24 cellular contexts compared by ENCODE assay signal in the genomic region with DNA sequence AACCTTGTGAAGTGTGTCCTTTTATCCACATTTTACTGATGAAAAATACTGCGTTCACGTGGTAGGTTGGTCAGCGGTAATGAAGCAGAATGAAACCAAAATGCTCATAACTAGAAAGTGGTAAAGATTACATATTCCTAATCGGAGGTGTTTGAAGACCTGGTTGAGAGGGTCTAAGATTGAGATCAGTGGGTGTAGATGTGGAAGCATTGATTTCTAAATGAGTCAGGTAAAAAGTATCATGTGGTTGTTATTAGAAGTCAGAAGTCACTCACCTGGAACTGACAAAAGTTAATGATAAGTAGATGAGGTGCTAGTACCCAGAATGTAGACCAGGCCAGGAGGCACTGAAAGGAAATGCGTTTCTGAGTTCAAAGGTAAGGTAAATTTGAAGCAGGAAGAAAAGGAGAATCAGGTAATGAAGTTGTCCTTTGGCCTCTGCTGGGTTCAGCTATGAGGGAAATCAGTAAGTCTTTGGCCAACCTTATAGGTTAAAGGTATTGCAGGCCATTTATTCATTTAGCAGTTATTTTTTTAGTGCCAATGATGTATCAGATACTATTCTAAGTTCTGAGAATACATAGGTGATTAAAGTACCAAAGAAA. TPM values are rescaled to one million over a fixed set of nuclear protein-coding genes. Genes with fewer than 3 reads are reported as not detected.
A peak's percentile ranks its signal among the peaks of the same experiment; 100 is the strongest.
DNase-seq lines count a peak whose midpoint lies in the region; ATAC-seq and TF ChIP-seq lines count a peak whose summit lies in the region.
"Had no signal": no experiment of that assay in that cellular context is flagged by ENCODE, and none has a peak within 500 bp of the region (broad histone marks: within the 10 kb centered on the region; RNA-seq: fewer than 3 reads in every experiment).

No MANE protein-coding gene starts in this region.

- H3K27me3 ChIP-seq in GM06990 (replicated peaks; ENCODE audit: control insufficient read depth, insufficient read depth, low read length) (no peaks in the 10 kb centered on the region), A673 (replicated peaks; ENCODE audit: insufficient read depth, low read depth, low read length, poor library complexity) (no peaks in the 10 kb centered on the region)
- H3K27me3 ChIP-seq: gastrocnemius medialis, tibial nerve had no signal

- H3K9me3 ChIP-seq in A673 (ENCODE audit: low read depth, low read length, poor library complexity, severe bottlenecking), result no peaks in the 10 kb centered on the region
- H3K9me3 ChIP-seq: gastrocnemius medialis, tibial nerve had no signal

- no peaks in the 10 kb centered on the region for H3K36me3 ChIP-seq in GM06990 (ENCODE audit: control insufficient read depth, insufficient read depth, low read length)
- no peaks in the 10 kb centered on the region for H3K36me3 ChIP-seq in A673 (ENCODE audit: insufficient read depth, low read length, poor library complexity, severe bottlenecking)
- H3K36me3 ChIP-seq: gastrocnemius medialis, tibial nerve had no signal

- TF ChIP-seq CTCF in GM06990 (IDR thresholded peaks at IDR 0.05; ENCODE audit: insufficient read depth, low read length, poor library complexity, severe bottlenecking) (no peak), epithelial cell of proximal tubule (conservative IDR thresholded peaks at IDR 0.05; ENCODE audit: low read depth, low read length) (no peak), A673 (conservative IDR thresholded peaks at IDR 0.05; ENCODE audit: low read depth, low read length) (no peak)

- CTCF ChIA-PET in A673 (lab: Charles Lee), result no interaction called here

- ATAC-seq in GM19463 (IDR thresholded peaks at IDR 0.05; ENCODE audit: unreplicated experiment) (peak; percentile 91), HG03025 (IDR thresholded peaks at IDR 0.05; ENCODE audit: low FRiP score, unreplicated experiment) (peak; percentile 57), HG02840 (IDR thresholded peaks at IDR 0.05; ENCODE audit: low FRiP score, unreplicated experiment) (no peak)
- ATAC-seq: gastrocnemius medialis; natural killer cell treated with Interleukin-12 subunit alpha and Interleukin-12 subunit beta and Interleukin-15 and Interleukin-18, amount 100 ng/mL, for 72 hours; stimulated activated naive B cell treated with anti-CD40 and anti-IgM and Interleukin-4, amounts not matched to agents 10 μg/mL and 1 μg/mL and 100 μg/mL, for 72 hours had no signal

- peak; percentile 26 for DNase-seq in GM06990 (ENCODE audit: extremely low read depth, insufficient read length)
- DNase-seq in epithelial cell of proximal tubule (ENCODE audit: low read depth), result peak; percentile 41
- DNase-seq in DMS114 treated with DMSO at 0.1 percent for 48 hours (lab: John Stamatoyannopoulos, UW; ENCODE audit: unreplicated experiment), result no peak
- DNase-seq in A673 (ENCODE audit: low spot score), result no peak
- no peak for DNase-seq in activated CD8-positive, alpha-beta memory T cell treated with anti-CD3 and anti-CD28 coated beads for 24 hours
- DNase-seq: 8988T; activated B cell treated with CpG ODN at 0.5 μM for 24 hours; activated CD4-positive, alpha-beta memory T cell treated with anti-CD3 and anti-CD28 coated beads for 36 hours; activated naive CD4-positive, alpha-beta T cell treated with Interleukin-2 at 50 U/mL for 16 hours; activated T-cell treated with anti-CD3 and anti-CD28 coated beads, Interleukin-2, amount 50 U/mL, for 1 hour; anterior cingulate cortex; central memory CD4-positive, alpha-beta T cell; gastrocnemius medialis; NCI-H146; NCI-H2227 treated with DMSO at 0.1 percent for 48 hours; stimulated activated naive B cell treated with anti-CD40 and anti-IgM and Interleukin-4, amounts not matched to agents 10 μg/mL and 1 μg/mL and 100 μg/mL, for 72 hours had no signal

- intact Hi-C loops in A673 (cut with micrococcal nuclease; ENCODE audit: unreplicated experiment), result no loop called here

- POLR2A ChIA-PET in A673 (lab: Charles Lee; ENCODE audit: low non-redundant PET), result no interaction called here

- H3K4me1 ChIP-seq in A673 (ENCODE audit: insufficient read depth, low read length, poor library complexity, severe bottlenecking), result no peaks in the 10 kb centered on the region
- H3K4me1 ChIP-seq: tibial nerve had no signal

- H3K4me3 ChIP-seq in GM06990 (replicated peaks; ENCODE audit: low read depth, low read length) (no peak overlapping the region), epithelial cell of proximal tubule (ENCODE audit: low read depth, low read length) (no peak overlapping the region), A673 (ENCODE audit: low read depth, low read length, poor library complexity, severe bottlenecking) (no peak overlapping the region)
- H3K4me3 ChIP-seq: gastrocnemius medialis, tibial nerve had no signal

- H3K27ac ChIP-seq in A673 (ENCODE audit: low read depth, low read length, poor library complexity, severe bottlenecking), result no peak overlapping the region
- H3K27ac ChIP-seq: gastrocnemius medialis, HL-60, tibial nerve had no signal

- no TSS peak for BruUV-seq in A673 (replicated peaks; lab: Mats Ljungman, UMichigan)

RNA-seq across cellular contexts. Expression of a gene that starts 31.2 kb away (rescaled TPM):
- total RNA-seq in epithelial cell of proximal tubule, result 18.1 and 19.8 TPM in 2 replicates
- 0.31 and 0.41 TPM in 2 replicates for total RNA-seq in A673 (2021)
- total RNA-seq: activated B cell treated with CpG ODN at 0.5 μM for 24 hours; activated CD4-positive, alpha-beta memory T cell treated with anti-CD3 and anti-CD28 coated beads for 36 hours; B cell; H4; natural killer cell treated with Interleukin-12 subunit alpha and Interleukin-12 subunit beta and Interleukin-15 and Interleukin-18, amount 100 ng/mL, for 72 hours; tibial nerve had no signal

Comparison
In these comparisons a context has a peak if more than half of its experiments do, and no peak if none do; other contexts are left out.
1. DNase-seq: peak in GM06990 (single experiment) and epithelial cell of proximal tubule (single experiment); none in DMS114 treated with DMSO at 0.1 percent for 48 hours (single experiment), A673 (single experiment) and activated CD8-positive, alpha-beta memory T cell treated with anti-CD3 and anti-CD28 coated beads for 24 hours (single experiment).
2. RNA of a gene that starts 31.2 kb away (total RNA-seq): 18.1 to 19.8 TPM in epithelial cell of proximal tubule; 0.31 to 0.41 TPM in A673; every median in the first group is over 10 times any median in the second.